In the genomic region with DNA sequence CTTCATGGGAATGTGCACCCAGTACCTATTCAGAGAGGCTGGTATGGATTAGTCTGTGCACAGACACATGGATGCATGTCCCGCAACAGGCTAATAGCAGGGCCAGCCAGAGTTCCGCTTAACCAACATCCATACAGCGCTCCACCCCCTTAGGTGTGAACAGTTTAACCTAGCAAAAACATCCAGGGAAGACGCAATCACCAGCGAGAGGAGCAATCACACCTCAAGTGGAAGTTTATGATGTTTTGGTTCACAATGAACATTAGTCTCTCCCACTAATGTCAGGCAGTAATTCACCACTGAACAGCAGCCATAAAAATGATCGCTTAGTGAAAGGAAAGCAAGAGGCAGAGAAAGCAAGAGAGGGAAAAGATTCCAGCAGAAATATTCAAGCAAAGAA, we compare ENCODE assay signal across 1 cellular context.
TF ChIP-seq lines count a peak whose summit lies in the region.

No MANE protein-coding gene starts in this region.

TF ChIP-seq in HEK293, 187 proteins besides CTCF, POLR2A, EP300 and RAD21 (continued from another document and continues in another):
- TF ChIP-seq, protein P1, sequence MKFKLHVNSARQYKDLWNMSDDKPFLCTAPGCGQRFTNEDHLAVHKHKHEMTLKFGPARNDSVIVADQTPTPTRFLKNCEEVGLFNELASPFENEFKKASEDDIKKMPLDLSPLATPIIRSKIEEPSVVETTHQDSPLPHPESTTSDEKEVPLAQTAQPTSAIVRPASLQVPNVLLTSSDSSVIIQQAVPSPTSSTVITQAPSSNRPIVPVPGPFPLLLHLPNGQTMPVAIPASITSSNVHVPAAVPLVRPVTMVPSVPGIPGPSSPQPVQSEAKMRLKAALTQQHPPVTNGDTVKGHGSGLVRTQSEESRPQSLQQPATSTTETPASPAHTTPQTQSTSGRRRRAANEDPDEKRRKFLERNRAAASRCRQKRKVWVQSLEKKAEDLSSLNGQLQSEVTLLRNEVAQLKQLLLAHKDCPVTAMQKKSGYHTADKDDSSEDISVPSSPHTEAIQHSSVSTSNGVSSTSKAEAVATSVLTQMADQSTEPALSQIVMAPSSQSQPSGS (tag by site-specific recombination; IDR thresholded peaks at IDR 0.05; ENCODE audit: low read depth): peak; percentile 84
- TF ChIP-seq ZNF433 (tag by site-specific recombination; IDR thresholded peaks at IDR 0.05; ENCODE audit: low read depth) (no peak), ZNF138 (tag by site-specific recombination; IDR thresholded peaks at IDR 0.05; ENCODE audit: borderline replicate concordance) (no peak), ZNF776 (tag by site-specific recombination; IDR thresholded peaks at IDR 0.05; ENCODE audit: borderline replicate concordance) (no peak), ZNF664 (tag by site-specific recombination; IDR thresholded peaks at IDR 0.05) (peak; percentile 59; the same call in 1 of the 2 replicates), ZNF830 (tag by site-specific recombination; IDR thresholded peaks at IDR 0.05; ENCODE audit: low read depth) (no peak), ZNF24 (tag by site-specific recombination; IDR thresholded peaks at IDR 0.05) (peak; percentile 78; the same call in 1 of the 2 replicates), ZBTB21 (tag by site-specific recombination; IDR thresholded peaks at IDR 0.05) (no peak), ZNF621 (tag by site-specific recombination; IDR thresholded peaks at IDR 0.05) (no peak), ZNF654 (tag by site-specific recombination; IDR thresholded peaks at IDR 0.05; ENCODE audit: low read depth) (no peak), ZBTB20 (tag by site-specific recombination; IDR thresholded peaks at IDR 0.05) (no peak; the same call in 1 of the 2 replicates), ZSCAN30 (tag by site-specific recombination; IDR thresholded peaks at IDR 0.05) (peak; percentile 95), ZNF558 (tag by site-specific recombination; IDR thresholded peaks at IDR 0.05) (no peak), KLF10 (tag by site-specific recombination; IDR thresholded peaks at IDR 0.05) (peak; percentile 59), ZNF335 (tag by site-specific recombination; conservative IDR thresholded peaks at IDR 0.05) (no peak), GLIS2 (tag by site-specific recombination; IDR thresholded peaks at IDR 0.05) (no peak), SALL2 (tag by site-specific recombination; IDR thresholded peaks at IDR 0.05; ENCODE audit: borderline replicate concordance) (no peak), ZNF596 (tag by site-specific recombination; IDR thresholded peaks at IDR 0.05) (peak; percentile 69; the same call in 1 of the 2 replicates), ZNF311 (tag by site-specific recombination; IDR thresholded peaks at IDR 0.05; ENCODE audit: borderline replicate concordance) (no peak), ZBTB48 (tag by site-specific recombination; IDR thresholded peaks at IDR 0.05) (no peak), MZF1 (tag by site-specific recombination; IDR thresholded peaks at IDR 0.05; ENCODE audit: borderline replicate concordance) (peak; percentile 46; the same call in 1 of the 2 replicates), KLF1 (tag by site-specific recombination; IDR thresholded peaks at IDR 0.05) (peak; percentile 96), KLF9 (tag by site-specific recombination; IDR thresholded peaks at IDR 0.05; ENCODE audit: low read depth) (peak; percentile 33; the same call in 1 of the 2 replicates), ZNF214 (tag by site-specific recombination; IDR thresholded peaks at IDR 0.05; ENCODE audit: borderline replicate concordance) (no peak), ZNF623 (tag by site-specific recombination; IDR thresholded peaks at IDR 0.05) (no peak), ZNF768 (tag by site-specific recombination; IDR thresholded peaks at IDR 0.05) (no peak), ZNF548 (tag by site-specific recombination; IDR thresholded peaks at IDR 0.05) (no peak), ZNF274 (IDR thresholded peaks at IDR 0.05; ENCODE audit: low read length) (no peak), ZNF274 (tag by site-specific recombination; IDR thresholded peaks at IDR 0.05; ENCODE audit: borderline replicate concordance) (no peak), GLI2 (tag by site-specific recombination; IDR thresholded peaks at IDR 0.05; ENCODE audit: borderline replicate concordance, low read depth) (peak; percentile 86; the same call in 1 of the 2 replicates)
- TF ChIP-seq, protein P2, sequence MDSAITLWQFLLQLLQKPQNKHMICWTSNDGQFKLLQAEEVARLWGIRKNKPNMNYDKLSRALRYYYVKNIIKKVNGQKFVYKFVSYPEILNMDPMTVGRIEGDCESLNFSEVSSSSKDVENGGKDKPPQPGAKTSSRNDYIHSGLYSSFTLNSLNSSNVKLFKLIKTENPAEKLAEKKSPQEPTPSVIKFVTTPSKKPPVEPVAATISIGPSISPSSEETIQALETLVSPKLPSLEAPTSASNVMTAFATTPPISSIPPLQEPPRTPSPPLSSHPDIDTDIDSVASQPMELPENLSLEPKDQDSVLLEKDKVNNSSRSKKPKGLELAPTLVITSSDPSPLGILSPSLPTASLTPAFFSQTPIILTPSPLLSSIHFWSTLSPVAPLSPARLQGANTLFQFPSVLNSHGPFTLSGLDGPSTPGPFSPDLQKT (IDR thresholded peaks at IDR 0.05; ENCODE audit: borderline replicate concordance, low read depth, low read length): no peak
- TF ChIP-seq, protein P3, sequence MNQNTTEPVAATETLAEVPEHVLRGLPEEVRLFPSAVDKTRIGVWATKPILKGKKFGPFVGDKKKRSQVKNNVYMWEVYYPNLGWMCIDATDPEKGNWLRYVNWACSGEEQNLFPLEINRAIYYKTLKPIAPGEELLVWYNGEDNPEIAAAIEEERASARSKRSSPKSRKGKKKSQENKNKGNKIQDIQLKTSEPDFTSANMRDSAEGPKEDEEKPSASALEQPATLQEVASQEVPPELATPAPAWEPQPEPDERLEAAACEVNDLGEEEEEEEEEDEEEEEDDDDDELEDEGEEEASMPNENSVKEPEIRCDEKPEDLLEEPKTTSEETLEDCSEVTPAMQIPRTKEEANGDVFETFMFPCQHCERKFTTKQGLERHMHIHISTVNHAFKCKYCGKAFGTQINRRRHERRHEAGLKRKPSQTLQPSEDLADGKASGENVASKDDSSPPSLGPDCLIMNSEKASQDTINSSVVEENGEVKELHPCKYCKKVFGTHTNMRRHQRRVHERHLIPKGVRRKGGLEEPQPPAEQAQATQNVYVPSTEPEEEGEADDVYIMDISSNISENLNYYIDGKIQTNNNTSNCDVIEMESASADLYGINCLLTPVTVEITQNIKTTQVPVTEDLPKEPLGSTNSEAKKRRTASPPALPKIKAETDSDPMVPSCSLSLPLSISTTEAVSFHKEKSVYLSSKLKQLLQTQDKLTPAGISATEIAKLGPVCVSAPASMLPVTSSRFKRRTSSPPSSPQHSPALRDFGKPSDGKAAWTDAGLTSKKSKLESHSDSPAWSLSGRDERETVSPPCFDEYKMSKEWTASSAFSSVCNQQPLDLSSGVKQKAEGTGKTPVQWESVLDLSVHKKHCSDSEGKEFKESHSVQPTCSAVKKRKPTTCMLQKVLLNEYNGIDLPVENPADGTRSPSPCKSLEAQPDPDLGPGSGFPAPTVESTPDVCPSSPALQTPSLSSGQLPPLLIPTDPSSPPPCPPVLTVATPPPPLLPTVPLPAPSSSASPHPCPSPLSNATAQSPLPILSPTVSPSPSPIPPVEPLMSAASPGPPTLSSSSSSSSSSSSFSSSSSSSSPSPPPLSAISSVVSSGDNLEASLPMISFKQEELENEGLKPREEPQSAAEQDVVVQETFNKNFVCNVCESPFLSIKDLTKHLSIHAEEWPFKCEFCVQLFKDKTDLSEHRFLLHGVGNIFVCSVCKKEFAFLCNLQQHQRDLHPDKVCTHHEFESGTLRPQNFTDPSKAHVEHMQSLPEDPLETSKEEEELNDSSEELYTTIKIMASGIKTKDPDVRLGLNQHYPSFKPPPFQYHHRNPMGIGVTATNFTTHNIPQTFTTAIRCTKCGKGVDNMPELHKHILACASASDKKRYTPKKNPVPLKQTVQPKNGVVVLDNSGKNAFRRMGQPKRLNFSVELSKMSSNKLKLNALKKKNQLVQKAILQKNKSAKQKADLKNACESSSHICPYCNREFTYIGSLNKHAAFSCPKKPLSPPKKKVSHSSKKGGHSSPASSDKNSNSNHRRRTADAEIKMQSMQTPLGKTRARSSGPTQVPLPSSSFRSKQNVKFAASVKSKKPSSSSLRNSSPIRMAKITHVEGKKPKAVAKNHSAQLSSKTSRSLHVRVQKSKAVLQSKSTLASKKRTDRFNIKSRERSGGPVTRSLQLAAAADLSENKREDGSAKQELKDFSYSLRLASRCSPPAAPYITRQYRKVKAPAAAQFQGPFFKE (tag by site-specific recombination; IDR thresholded peaks at IDR 0.05; ENCODE audit: borderline replicate concordance): no peak
- TF ChIP-seq, protein P4, sequence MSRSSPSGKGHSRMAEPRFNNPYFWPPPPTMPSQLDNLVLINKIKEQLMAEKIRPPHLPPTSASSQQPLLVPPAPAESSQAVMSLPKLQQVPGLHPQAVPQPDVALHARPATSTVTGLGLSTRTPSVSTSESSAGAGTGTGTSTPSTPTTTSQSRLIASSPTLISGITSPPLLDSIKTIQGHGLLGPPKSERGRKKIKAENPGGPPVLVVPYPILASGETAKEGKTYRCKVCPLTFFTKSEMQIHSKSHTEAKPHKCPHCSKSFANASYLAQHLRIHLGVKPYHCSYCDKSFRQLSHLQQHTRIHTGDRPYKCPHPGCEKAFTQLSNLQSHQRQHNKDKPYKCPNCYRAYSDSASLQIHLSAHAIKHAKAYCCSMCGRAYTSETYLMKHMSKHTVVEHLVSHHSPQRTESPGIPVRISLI (tag by site-specific recombination; IDR thresholded peaks at IDR 0.05): no peak
- TF ChIP-seq, protein P5, sequence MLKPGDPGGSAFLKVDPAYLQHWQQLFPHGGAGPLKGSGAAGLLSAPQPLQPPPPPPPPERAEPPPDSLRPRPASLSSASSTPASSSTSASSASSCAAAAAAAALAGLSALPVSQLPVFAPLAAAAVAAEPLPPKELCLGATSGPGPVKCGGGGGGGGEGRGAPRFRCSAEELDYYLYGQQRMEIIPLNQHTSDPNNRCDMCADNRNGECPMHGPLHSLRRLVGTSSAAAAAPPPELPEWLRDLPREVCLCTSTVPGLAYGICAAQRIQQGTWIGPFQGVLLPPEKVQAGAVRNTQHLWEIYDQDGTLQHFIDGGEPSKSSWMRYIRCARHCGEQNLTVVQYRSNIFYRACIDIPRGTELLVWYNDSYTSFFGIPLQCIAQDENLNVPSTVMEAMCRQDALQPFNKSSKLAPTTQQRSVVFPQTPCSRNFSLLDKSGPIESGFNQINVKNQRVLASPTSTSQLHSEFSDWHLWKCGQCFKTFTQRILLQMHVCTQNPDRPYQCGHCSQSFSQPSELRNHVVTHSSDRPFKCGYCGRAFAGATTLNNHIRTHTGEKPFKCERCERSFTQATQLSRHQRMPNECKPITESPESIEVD (tag by site-specific recombination; IDR thresholded peaks at IDR 0.05): peak; percentile 97
- TF ChIP-seq, protein P6, sequence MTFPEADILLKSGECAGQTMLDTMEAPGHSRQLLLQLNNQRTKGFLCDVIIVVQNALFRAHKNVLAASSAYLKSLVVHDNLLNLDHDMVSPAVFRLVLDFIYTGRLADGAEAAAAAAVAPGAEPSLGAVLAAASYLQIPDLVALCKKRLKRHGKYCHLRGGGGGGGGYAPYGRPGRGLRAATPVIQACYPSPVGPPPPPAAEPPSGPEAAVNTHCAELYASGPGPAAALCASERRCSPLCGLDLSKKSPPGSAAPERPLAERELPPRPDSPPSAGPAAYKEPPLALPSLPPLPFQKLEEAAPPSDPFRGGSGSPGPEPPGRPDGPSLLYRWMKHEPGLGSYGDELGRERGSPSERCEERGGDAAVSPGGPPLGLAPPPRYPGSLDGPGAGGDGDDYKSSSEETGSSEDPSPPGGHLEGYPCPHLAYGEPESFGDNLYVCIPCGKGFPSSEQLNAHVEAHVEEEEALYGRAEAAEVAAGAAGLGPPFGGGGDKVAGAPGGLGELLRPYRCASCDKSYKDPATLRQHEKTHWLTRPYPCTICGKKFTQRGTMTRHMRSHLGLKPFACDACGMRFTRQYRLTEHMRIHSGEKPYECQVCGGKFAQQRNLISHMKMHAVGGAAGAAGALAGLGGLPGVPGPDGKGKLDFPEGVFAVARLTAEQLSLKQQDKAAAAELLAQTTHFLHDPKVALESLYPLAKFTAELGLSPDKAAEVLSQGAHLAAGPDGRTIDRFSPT (tag by site-specific recombination; IDR thresholded peaks at IDR 0.05): no peak; the same call in 1 of the 2 replicates
- TF ChIP-seq, protein P7, sequence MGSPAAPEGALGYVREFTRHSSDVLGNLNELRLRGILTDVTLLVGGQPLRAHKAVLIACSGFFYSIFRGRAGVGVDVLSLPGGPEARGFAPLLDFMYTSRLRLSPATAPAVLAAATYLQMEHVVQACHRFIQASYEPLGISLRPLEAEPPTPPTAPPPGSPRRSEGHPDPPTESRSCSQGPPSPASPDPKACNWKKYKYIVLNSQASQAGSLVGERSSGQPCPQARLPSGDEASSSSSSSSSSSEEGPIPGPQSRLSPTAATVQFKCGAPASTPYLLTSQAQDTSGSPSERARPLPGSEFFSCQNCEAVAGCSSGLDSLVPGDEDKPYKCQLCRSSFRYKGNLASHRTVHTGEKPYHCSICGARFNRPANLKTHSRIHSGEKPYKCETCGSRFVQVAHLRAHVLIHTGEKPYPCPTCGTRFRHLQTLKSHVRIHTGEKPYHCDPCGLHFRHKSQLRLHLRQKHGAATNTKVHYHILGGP (tag by site-specific recombination; IDR thresholded peaks at IDR 0.05): no peak
- TF ChIP-seq, protein P8, sequence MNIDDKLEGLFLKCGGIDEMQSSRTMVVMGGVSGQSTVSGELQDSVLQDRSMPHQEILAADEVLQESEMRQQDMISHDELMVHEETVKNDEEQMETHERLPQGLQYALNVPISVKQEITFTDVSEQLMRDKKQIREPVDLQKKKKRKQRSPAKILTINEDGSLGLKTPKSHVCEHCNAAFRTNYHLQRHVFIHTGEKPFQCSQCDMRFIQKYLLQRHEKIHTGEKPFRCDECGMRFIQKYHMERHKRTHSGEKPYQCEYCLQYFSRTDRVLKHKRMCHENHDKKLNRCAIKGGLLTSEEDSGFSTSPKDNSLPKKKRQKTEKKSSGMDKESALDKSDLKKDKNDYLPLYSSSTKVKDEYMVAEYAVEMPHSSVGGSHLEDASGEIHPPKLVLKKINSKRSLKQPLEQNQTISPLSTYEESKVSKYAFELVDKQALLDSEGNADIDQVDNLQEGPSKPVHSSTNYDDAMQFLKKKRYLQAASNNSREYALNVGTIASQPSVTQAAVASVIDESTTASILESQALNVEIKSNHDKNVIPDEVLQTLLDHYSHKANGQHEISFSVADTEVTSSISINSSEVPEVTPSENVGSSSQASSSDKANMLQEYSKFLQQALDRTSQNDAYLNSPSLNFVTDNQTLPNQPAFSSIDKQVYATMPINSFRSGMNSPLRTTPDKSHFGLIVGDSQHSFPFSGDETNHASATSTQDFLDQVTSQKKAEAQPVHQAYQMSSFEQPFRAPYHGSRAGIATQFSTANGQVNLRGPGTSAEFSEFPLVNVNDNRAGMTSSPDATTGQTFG (tag by site-specific recombination; IDR thresholded peaks at IDR 0.05; ENCODE audit: borderline replicate concordance): no peak
- TF ChIP-seq, protein P9, sequence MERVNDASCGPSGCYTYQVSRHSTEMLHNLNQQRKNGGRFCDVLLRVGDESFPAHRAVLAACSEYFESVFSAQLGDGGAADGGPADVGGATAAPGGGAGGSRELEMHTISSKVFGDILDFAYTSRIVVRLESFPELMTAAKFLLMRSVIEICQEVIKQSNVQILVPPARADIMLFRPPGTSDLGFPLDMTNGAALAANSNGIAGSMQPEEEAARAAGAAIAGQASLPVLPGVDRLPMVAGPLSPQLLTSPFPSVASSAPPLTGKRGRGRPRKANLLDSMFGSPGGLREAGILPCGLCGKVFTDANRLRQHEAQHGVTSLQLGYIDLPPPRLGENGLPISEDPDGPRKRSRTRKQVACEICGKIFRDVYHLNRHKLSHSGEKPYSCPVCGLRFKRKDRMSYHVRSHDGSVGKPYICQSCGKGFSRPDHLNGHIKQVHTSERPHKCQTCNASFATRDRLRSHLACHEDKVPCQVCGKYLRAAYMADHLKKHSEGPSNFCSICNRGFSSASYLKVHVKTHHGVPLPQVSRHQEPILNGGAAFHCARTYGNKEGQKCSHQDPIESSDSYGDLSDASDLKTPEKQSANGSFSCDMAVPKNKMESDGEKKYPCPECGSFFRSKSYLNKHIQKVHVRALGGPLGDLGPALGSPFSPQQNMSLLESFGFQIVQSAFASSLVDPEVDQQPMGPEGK (tag by site-specific recombination; IDR thresholded peaks at IDR 0.05): no peak; the same call in 1 of the 2 replicates
